Comparison of ENCODE assay signal across 3 cellular contexts in genomic region chr20:32904678-32905077, GRCh38. TPM values are rescaled to one million over a fixed set of nuclear protein-coding genes. Genes with fewer than 3 reads are reported as not detected.
"Had no signal": no experiment of that assay in that cellular context is flagged by ENCODE, and none has a peak within 500 bp of the region (broad histone marks: within the 10 kb centered on the region; RNA-seq: fewer than 3 reads in every experiment).

No MANE protein-coding gene starts in this region.

RNA-seq across cellular contexts. Expression of gene EFCAB8, which starts 46.0 kb away (rescaled TPM):
- total RNA-seq: GM23248, HFFc6 had no signal
- polyA plus RNA-seq: GM23248, GM23338 had no signal
